8 cellular contexts compared by ENCODE assay signal in the genomic region with DNA sequence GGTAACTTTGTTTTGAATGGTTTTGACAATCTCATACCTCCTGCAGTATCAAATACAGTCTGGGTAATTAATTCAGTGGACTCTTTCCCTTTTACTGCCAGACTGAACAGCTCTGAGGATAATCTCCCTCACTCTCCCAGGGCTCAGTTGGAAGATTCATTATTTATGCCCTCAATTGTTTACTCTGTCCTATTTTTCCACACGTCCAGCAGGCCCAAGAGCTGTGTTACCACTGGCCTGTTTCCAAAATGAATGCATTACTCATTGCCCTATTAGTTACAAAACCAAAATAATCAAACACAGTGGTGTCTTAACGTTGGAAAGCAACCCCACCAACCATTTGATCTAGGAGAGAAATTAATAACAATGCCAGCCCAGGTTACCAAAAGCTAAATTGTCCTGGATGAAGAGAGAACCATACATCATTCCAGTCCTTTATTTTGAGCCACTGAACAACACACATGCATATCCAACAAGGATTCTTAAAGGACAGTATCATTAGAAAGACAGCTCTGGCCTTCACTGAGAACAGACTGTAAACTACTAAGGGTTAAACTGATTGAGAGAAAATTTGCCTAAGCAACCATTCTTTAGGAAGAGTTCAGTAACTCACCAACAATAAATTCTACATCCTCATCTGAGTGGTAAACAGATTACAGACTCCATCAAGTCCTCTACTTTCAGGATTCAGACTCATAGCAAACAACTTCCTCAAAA. TPM values are rescaled to one million over a fixed set of nuclear protein-coding genes. Genes with fewer than 3 reads are reported as not detected.
DNase-seq lines count a peak whose midpoint lies in the region; ATAC-seq, FAIRE-seq and TF ChIP-seq lines count a peak whose summit lies in the region.

No MANE protein-coding gene starts in this region.

- no peaks in the 10 kb centered on the region for H3K27me3 ChIP-seq in RWPE2 (ENCODE audit: insufficient read depth, poor library complexity, severe bottlenecking)

- ATAC-seq in RWPE2 (ENCODE audit: low read depth) = peak; percentile 25
- ATAC-seq in HG03571 (IDR thresholded peaks at IDR 0.05; ENCODE audit: unreplicated experiment) = no peak

- H3K4me3 ChIP-seq in RWPE2 (ENCODE audit: severe bottlenecking) (no peak overlapping the region), epithelial cell of proximal tubule (ENCODE audit: low read depth, low read length) (peak overlapping the region; percentile 30)

- DNase-seq in H54 (ENCODE audit: insufficient read length, low spot score) = peak; percentile 23
- no peak for DNase-seq in RWPE2 (ENCODE audit: low spot score)
- DNase-seq in epithelial cell of proximal tubule (ENCODE audit: low read depth) = no peak
- peak; percentile 70 for DNase-seq in non-pigmented ciliary epithelial cell (ENCODE audit: low read depth)
- no peak for DNase-seq in UCSD-AML1 (lab: John Stamatoyannopoulos, UW; ENCODE audit: unreplicated experiment)
- no peak for DNase-seq in NCI-H2171 treated with DMSO at 0.1 percent for 48 hours (lab: John Stamatoyannopoulos, UW)

- peak; percentile 64 for FAIRE-seq in H54 (lab: Jason Lieb, UNC)

- peaks cover 39% of the 10 kb centered on the region for H3K4me1 ChIP-seq in RWPE2 (ENCODE audit: insufficient read depth, poor library complexity, severe bottlenecking)

- TF ChIP-seq POLR2A in H54 (IDR thresholded peaks at IDR 0.05; ENCODE audit: low read depth, low read length) = no peak

- H3K36me3 ChIP-seq in RWPE2 (ENCODE audit: low read depth) = peaks cover 45% of the 10 kb centered on the region

- H3K9me3 ChIP-seq in RWPE2 (ENCODE audit: severe bottlenecking) = no peaks in the 10 kb centered on the region

- no peak for TF ChIP-seq CTCF in 22Rv1 (IDR thresholded peaks at IDR 0.05)
- TF ChIP-seq CTCF in RWPE2 (IDR thresholded peaks at IDR 0.05; ENCODE audit: poor library complexity, severe bottlenecking) = no peak
- TF ChIP-seq CTCF in epithelial cell of proximal tubule (conservative IDR thresholded peaks at IDR 0.05; ENCODE audit: low read depth, low read length) = no peak

- H3K27ac ChIP-seq in 22Rv1 (peak overlapping the region; percentile 77), RWPE2 (ENCODE audit: poor library complexity, severe bottlenecking) (peak overlapping the region; percentile 100)

RNA-seq across cellular contexts. Expression of gene FAM222B, which starts 34.5 kb away (rescaled TPM):
- total RNA-seq in epithelial cell of proximal tubule = 11.9 and 14.2 TPM in 2 replicates

RNA-seq across cellular contexts. Expression of gene ERAL1, which starts 46.7 kb away (rescaled TPM):
- total RNA-seq in epithelial cell of proximal tubule = 86.9 and 94.9 TPM in 2 replicates

Comparison
In these comparisons a context has a peak if more than half of its experiments do, and no peak if none do; other contexts are left out.
1. DNase-seq: peak in H54 (single experiment) and non-pigmented ciliary epithelial cell (single experiment); none in RWPE2 (single experiment), epithelial cell of proximal tubule (single experiment), UCSD-AML1 (single experiment) and NCI-H2171 treated with DMSO at 0.1 percent for 48 hours (single experiment).